In the genomic region with DNA sequence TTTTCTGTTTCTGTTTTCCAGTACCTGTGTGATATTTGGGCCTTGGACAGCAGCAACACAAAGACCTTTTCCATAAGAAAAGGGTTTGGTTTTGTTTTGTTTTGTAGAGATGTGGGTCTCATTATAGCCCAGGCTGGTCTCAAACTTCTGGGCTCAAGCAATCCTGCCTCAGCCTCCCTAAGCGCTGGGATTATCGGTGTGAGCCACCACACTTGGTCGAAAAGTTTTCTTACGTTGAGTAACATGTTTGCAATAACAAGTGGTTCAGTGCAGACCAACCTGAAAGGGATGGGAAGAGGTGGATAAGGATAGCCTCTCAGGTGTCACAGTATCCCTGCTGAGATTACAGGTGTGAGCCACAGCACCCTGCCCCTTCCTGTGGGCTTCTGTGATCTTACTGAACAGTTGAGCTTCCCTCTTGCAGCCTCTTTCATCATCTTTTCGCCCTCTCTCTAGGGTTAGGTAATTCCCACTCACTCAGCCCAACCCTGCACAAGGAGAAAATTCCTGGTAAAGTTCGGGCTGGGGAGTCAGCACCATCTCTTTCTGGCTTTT, we compare ENCODE assay signal across 1 cellular context.
A peak's percentile ranks its signal among the peaks of the same experiment; 100 is the strongest.
TF ChIP-seq lines count a peak whose summit lies in the region.

No MANE protein-coding gene starts in this region.

TF ChIP-seq in K562, 482 proteins besides CTCF, POLR2A, EP300 and RAD21 (continued from another document and continues in another):
- TF ChIP-seq CSDE1 (IDR thresholded peaks at IDR 0.05) = no peak
- TF ChIP-seq ZNF3 (CRISPR knock-in tag; IDR thresholded peaks at IDR 0.05) = no peak
- TF ChIP-seq GTF2A2 (tag; IDR thresholded peaks at IDR 0.05) = no peak
- TF ChIP-seq NEUROD1 (IDR thresholded peaks at IDR 0.05; ENCODE audit: borderline replicate concordance, low read depth, low read length, partially characterized antibody) = peak; percentile 39
- TF ChIP-seq HDAC6 (IDR thresholded peaks at IDR 0.05; ENCODE audit: low read depth, low read length) = no peak
- peak; percentile 79; the same call in 1 of the 2 replicates for TF ChIP-seq KLF6 (CRISPR knock-in tag; IDR thresholded peaks at IDR 0.05; ENCODE audit: borderline replicate concordance)
- TF ChIP-seq LCOR (CRISPR knock-in tag; IDR thresholded peaks at IDR 0.05) = no peak
- TF ChIP-seq CBX5 (IDR thresholded peaks at IDR 0.05; ENCODE audit: borderline replicate concordance, low read depth) = no peak
- TF ChIP-seq ZNF436 (CRISPR knock-in tag; IDR thresholded peaks at IDR 0.05) = no peak
- no peak for TF ChIP-seq HNRNPL (IDR thresholded peaks at IDR 0.05; ENCODE audit: low read depth, low read length)
- TF ChIP-seq BRD4 (IDR thresholded peaks at IDR 0.05) = peak; percentile 55; the same call in 1 of the 2 replicates
- no peak for TF ChIP-seq EWSR1 (IDR thresholded peaks at IDR 0.05; ENCODE audit: borderline replicate concordance, low read depth, partially characterized antibody)
- TF ChIP-seq, protein P1, sequence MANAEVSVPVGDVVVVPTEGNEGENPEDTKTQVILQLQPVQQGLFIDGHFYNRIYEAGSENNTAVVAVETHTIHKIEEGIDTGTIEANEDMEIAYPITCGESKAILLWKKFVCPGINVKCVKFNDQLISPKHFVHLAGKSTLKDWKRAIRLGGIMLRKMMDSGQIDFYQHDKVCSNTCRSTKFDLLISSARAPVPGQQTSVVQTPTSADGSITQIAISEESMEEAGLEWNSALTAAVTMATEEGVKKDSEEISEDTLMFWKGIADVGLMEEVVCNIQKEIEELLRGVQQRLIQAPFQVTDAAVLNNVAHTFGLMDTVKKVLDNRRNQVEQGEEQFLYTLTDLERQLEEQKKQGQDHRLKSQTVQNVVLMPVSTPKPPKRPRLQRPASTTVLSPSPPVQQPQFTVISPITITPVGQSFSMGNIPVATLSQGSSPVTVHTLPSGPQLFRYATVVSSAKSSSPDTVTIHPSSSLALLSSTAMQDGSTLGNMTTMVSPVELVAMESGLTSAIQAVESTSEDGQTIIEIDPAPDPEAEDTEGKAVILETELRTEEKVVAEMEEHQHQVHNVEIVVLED (CRISPR knock-in tag; IDR thresholded peaks at IDR 0.05) = peak; percentile 10; the same call in 1 of the 2 replicates
- TF ChIP-seq, protein P2, sequence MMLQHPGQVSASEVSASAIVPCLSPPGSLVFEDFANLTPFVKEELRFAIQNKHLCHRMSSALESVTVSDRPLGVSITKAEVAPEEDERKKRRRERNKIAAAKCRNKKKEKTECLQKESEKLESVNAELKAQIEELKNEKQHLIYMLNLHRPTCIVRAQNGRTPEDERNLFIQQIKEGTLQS (IDR thresholded peaks at IDR 0.05) = peak; percentile 98
- TF ChIP-seq, protein P2 (CRISPR knock-in tag; conservative IDR thresholded peaks at IDR 0.05) = no peak
- TF ChIP-seq, protein P3, sequence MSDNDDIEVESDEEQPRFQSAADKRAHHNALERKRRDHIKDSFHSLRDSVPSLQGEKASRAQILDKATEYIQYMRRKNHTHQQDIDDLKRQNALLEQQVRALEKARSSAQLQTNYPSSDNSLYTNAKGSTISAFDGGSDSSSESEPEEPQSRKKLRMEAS (CRISPR knock-in tag; IDR thresholded peaks at IDR 0.05) = no peak
- no peak for TF ChIP-seq HLTF (IDR thresholded peaks at IDR 0.05)
- no peak for TF ChIP-seq LARP7 (IDR thresholded peaks at IDR 0.05)
- TF ChIP-seq ZNF408 (CRISPR knock-in tag; IDR thresholded peaks at IDR 0.05; ENCODE audit: low read depth) = no peak
- TF ChIP-seq ZNF274 (IDR thresholded peaks at IDR 0.05; ENCODE audit: borderline replicate concordance, low read depth, low read length) = no peak
- TF ChIP-seq, protein P4, sequence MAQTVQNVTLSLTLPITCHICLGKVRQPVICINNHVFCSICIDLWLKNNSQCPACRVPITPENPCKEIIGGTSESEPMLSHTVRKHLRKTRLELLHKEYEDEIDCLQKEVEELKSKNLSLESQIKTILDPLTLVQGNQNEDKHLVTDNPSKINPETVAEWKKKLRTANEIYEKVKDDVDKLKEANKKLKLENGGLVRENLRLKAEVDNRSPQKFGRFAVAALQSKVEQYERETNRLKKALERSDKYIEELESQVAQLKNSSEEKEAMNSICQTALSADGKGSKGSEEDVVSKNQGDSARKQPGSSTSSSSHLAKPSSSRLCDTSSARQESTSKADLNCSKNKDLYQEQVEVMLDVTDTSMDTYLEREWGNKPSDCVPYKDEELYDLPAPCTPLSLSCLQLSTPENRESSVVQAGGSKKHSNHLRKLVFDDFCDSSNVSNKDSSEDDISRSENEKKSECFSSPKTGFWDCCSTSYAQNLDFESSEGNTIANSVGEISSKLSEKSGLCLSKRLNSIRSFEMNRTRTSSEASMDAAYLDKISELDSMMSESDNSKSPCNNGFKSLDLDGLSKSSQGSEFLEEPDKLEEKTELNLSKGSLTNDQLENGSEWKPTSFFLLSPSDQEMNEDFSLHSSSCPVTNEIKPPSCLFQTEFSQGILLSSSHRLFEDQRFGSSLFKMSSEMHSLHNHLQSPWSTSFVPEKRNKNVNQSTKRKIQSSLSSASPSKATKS (CRISPR knock-in tag; IDR thresholded peaks at IDR 0.05) = no peak
- TF ChIP-seq, protein P5, sequence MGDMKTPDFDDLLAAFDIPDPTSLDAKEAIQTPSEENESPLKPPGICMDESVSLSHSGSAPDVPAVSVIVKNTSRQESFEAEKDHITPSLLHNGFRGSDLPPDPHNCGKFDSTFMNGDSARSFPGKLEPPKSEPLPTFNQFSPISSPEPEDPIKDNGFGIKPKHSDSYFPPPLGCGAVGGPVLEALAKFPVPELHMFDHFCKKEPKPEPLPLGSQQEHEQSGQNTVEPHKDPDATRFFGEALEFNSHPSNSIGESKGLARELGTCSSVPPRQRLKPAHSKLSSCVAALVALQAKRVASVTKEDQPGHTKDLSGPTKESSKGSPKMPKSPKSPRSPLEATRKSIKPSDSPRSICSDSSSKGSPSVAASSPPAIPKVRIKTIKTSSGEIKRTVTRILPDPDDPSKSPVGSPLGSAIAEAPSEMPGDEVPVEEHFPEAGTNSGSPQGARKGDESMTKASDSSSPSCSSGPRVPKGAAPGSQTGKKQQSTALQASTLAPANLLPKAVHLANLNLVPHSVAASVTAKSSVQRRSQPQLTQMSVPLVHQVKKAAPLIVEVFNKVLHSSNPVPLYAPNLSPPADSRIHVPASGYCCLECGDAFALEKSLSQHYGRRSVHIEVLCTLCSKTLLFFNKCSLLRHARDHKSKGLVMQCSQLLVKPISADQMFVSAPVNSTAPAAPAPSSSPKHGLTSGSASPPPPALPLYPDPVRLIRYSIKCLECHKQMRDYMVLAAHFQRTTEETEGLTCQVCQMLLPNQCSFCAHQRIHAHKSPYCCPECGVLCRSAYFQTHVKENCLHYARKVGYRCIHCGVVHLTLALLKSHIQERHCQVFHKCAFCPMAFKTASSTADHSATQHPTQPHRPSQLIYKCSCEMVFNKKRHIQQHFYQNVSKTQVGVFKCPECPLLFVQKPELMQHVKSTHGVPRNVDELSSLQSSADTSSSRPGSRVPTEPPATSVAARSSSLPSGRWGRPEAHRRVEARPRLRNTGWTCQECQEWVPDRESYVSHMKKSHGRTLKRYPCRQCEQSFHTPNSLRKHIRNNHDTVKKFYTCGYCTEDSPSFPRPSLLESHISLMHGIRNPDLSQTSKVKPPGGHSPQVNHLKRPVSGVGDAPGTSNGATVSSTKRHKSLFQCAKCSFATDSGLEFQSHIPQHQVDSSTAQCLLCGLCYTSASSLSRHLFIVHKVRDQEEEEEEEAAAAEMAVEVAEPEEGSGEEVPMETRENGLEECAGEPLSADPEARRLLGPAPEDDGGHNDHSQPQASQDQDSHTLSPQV (IDR thresholded peaks at IDR 0.05) = peak; percentile 78
- TF ChIP-seq PTTG1 (tag; IDR thresholded peaks at IDR 0.05; ENCODE audit: low read depth) = no peak; the same call in 1 of the 2 replicates
- no peak for TF ChIP-seq ZNF77 (CRISPR knock-in tag; IDR thresholded peaks at IDR 0.05)
- no peak for TF ChIP-seq MAFK (IDR thresholded peaks at IDR 0.05; ENCODE audit: low read length)
- TF ChIP-seq, protein P6, sequence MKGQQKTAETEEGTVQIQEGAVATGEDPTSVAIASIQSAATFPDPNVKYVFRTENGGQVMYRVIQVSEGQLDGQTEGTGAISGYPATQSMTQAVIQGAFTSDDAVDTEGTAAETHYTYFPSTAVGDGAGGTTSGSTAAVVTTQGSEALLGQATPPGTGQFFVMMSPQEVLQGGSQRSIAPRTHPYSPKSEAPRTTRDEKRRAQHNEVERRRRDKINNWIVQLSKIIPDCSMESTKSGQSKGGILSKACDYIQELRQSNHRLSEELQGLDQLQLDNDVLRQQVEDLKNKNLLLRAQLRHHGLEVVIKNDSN (CRISPR knock-in tag; IDR thresholded peaks at IDR 0.05) = 0 out of 2 replicates have a peak, but pooled peaks have one; percentile 25
- TF ChIP-seq, protein P7, sequence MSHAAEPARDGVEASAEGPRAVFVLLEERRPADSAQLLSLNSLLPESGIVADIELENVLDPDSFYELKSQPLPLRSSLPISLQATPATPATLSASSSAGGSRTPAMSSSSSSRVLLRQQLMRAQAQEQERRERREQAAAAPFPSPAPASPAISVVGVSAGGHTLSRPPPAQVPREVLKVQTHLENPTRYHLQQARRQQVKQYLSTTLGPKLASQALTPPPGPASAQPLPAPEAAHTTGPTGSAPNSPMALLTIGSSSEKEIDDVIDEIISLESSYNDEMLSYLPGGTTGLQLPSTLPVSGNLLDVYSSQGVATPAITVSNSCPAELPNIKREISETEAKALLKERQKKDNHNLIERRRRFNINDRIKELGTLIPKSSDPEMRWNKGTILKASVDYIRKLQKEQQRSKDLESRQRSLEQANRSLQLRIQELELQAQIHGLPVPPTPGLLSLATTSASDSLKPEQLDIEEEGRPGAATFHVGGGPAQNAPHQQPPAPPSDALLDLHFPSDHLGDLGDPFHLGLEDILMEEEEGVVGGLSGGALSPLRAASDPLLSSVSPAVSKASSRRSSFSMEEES (CRISPR knock-in tag; IDR thresholded peaks at IDR 0.05) = no peak
- TF ChIP-seq, protein P8, sequence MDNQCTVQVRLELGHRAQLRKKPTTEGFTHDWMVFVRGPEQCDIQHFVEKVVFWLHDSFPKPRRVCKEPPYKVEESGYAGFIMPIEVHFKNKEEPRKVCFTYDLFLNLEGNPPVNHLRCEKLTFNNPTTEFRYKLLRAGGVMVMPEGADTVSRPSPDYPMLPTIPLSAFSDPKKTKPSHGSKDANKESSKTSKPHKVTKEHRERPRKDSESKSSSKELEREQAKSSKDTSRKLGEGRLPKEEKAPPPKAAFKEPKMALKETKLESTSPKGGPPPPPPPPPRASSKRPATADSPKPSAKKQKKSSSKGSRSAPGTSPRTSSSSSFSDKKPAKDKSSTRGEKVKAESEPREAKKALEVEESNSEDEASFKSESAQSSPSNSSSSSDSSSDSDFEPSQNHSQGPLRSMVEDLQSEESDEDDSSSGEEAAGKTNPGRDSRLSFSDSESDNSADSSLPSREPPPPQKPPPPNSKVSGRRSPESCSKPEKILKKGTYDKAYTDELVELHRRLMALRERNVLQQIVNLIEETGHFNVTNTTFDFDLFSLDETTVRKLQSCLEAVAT (IDR thresholded peaks at IDR 0.05) = peak in 1 of 2 experiments; percentile 98; a peak in 2 of 4 replicates
- TF ChIP-seq, protein P9, sequence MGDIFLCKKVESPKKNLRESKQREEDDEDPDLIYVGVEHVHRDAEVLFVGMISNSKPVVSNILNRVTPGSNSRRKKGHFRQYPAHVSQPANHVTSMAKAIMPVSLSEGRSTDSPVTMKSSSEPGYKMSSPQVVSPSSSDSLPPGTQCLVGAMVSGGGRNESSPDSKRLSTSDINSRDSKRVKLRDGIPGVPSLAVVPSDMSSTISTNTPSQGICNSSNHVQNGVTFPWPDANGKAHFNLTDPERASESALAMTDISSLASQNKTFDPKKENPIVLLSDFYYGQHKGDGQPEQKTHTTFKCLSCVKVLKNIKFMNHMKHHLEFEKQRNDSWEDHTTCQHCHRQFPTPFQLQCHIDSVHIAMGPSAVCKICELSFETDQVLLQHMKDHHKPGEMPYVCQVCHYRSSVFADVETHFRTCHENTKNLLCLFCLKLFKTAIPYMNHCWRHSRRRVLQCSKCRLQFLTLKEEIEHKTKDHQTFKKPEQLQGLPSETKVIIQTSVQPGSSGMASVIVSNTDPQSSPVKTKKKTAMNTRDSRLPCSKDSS (IDR thresholded peaks at IDR 0.05; ENCODE audit: low read depth, partially characterized antibody) = no peak
- no peak for TF ChIP-seq SLC30A9 (CRISPR knock-in tag; IDR thresholded peaks at IDR 0.05)
- TF ChIP-seq SRSF3 (IDR thresholded peaks at IDR 0.05; ENCODE audit: insufficient read depth, low read length) = no peak
- TF ChIP-seq BACH1 (tag; IDR thresholded peaks at IDR 0.05) = peak; percentile 47; the same call in 1 of the 2 replicates
- no peak for TF ChIP-seq ETV5 (CRISPR knock-in tag; IDR thresholded peaks at IDR 0.05; ENCODE audit: low read depth)
- no peak for TF ChIP-seq RBBP5 (IDR thresholded peaks at IDR 0.05; ENCODE audit: borderline replicate concordance, insufficient read depth, low read length, poor library complexity, severe bottlenecking)
- no peak for TF ChIP-seq HNRNPH1 (optimal IDR thresholded peaks at IDR 0.05; ENCODE audit: low read depth, low read length)
- no peak for TF ChIP-seq NCOA6 (IDR thresholded peaks at IDR 0.05)
- TF ChIP-seq, protein P10, sequence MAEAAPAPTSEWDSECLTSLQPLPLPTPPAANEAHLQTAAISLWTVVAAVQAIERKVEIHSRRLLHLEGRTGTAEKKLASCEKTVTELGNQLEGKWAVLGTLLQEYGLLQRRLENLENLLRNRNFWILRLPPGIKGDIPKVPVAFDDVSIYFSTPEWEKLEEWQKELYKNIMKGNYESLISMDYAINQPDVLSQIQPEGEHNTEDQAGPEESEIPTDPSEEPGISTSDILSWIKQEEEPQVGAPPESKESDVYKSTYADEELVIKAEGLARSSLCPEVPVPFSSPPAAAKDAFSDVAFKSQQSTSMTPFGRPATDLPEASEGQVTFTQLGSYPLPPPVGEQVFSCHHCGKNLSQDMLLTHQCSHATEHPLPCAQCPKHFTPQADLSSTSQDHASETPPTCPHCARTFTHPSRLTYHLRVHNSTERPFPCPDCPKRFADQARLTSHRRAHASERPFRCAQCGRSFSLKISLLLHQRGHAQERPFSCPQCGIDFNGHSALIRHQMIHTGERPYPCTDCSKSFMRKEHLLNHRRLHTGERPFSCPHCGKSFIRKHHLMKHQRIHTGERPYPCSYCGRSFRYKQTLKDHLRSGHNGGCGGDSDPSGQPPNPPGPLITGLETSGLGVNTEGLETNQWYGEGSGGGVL (CRISPR knock-in tag; IDR thresholded peaks at IDR 0.05) = peak; percentile 39; the same call in 1 of the 2 replicates
- TF ChIP-seq, protein P11, sequence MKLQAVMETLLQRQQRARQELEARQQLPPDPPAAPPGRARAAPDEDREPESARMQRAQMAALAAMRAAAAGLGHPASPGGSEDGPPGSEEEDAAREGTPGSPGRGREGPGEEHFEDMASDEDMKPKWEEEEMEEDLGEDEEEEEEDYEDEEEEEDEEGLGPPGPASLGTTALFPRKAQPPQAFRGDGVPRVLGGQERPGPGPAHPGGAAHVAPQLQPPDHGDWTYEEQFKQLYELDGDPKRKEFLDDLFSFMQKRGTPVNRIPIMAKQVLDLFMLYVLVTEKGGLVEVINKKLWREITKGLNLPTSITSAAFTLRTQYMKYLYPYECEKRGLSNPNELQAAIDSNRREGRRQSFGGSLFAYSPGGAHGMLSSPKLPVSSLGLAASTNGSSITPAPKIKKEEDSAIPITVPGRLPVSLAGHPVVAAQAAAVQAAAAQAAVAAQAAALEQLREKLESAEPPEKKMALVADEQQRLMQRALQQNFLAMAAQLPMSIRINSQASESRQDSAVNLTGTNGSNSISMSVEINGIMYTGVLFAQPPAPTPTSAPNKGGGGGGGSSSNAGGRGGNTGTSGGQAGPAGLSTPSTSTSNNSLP (IDR thresholded peaks at IDR 0.05; ENCODE audit: borderline replicate concordance, low read depth, low read length) = no peak
- no peak for TF ChIP-seq TCF7L2 (IDR thresholded peaks at IDR 0.05; ENCODE audit: low read depth, low read length)
